8 cellular contexts compared by ENCODE assay signal in genomic region chr5:39578887-39579497, GRCh38.
A peak's percentile ranks its signal among the peaks of the same experiment; 100 is the strongest.
DNase-seq lines count a peak whose midpoint lies in the region; ATAC-seq and TF ChIP-seq lines count a peak whose summit lies in the region.

No MANE protein-coding gene starts in this region.

- H3K4me3 ChIP-seq in PC-9 (no peak overlapping the region), fibroblast of pulmonary artery (replicated peaks; ENCODE audit: low read depth, low read length) (no peak overlapping the region), stomach (no peak overlapping the region)

- H3K9me2 ChIP-seq in PC-9 (ENCODE audit: insufficient read depth), result no peaks in the 10 kb centered on the region

- DNase-seq in NCI-H345 (lab: John Stamatoyannopoulos, UW) (peak; percentile 1), NCI-H345 treated with DMSO at 0.1 percent for 48 hours (lab: John Stamatoyannopoulos, UW; ENCODE audit: unreplicated experiment) (no peak), PC-9 (no peak), fibroblast of pulmonary artery (ENCODE audit: low read depth) (peak; percentile 69), stomach (no peak), HuH-7 (ENCODE audit: low spot score) (no peak)

- H3K9me3 ChIP-seq in PC-9 (ENCODE audit: insufficient read depth, low read depth) (no peaks in the 10 kb centered on the region), stomach (no peaks in the 10 kb centered on the region)

- H3K27me3 ChIP-seq in PC-9 (ENCODE audit: insufficient read depth, low read depth), result no peaks in the 10 kb centered on the region
- no peaks in the 10 kb centered on the region for H3K27me3 ChIP-seq in stomach

- no peak overlapping the region for H2AFZ ChIP-seq in PC-9

- H3K36me3 ChIP-seq in PC-9 (ENCODE audit: low read depth) (no peaks in the 10 kb centered on the region), stomach (no peaks in the 10 kb centered on the region)

- no peak overlapping the region for H3K4me2 ChIP-seq in PC-9

- CTCF ChIA-PET in PC-9 (lab: Charles Lee), result interaction anchor here (0.6 to 0.8 kb wide), 4 partner anchors 132 to 1105 kb away, joined by 3 to 8 read pairs (median 6); no protein-coding TSS in a partner anchor

- POLR2A ChIA-PET in PC-9 (lab: Charles Lee; ENCODE audit: unreplicated experiment), result no interaction called here

- ATAC-seq in HG02970 (IDR thresholded peaks at IDR 0.05; ENCODE audit: low FRiP score, unreplicated experiment) (no peak), GM19351 (IDR thresholded peaks at IDR 0.05; ENCODE audit: unreplicated experiment) (no peak)

- TF ChIP-seq CTCF in PC-9 (conservative IDR thresholded peaks at IDR 0.05), result peak; percentile 92
- TF ChIP-seq CTCF in fibroblast of pulmonary artery (IDR thresholded peaks at IDR 0.05; ENCODE audit: low read length, missing control alignments), result peak; percentile 47
- peak in 5 of 7 experiments; percentile 27 to 74 (median 66) for TF ChIP-seq CTCF in stomach (IDR thresholded peaks at IDR 0.05)

- no peaks in the 10 kb centered on the region for H3K4me1 ChIP-seq in PC-9 (replicated peaks; ENCODE audit: insufficient read depth)
- peaks cover 0 to 16% (median 0%) of the 10 kb centered on the region in 4 donors for H3K4me1 ChIP-seq in stomach

- H4K20me1 ChIP-seq in PC-9 (ENCODE audit: insufficient read depth), result no peaks in the 10 kb centered on the region

- no peak for TF ChIP-seq EP300 in stomach (IDR thresholded peaks at IDR 0.05)

- WGBS in stomach, 5 donors, result 72 to 89% (median 77%) methylated on average over 2 of the region's 2 CpGs

- no peak overlapping the region for H3K27ac ChIP-seq in PC-9
- no peak overlapping the region for H3K27ac ChIP-seq in stomach

- no peaks in the 10 kb centered on the region for H3F3A ChIP-seq in PC-9 (ENCODE audit: insufficient read depth, low read depth)

- no peaks in the 10 kb centered on the region for H3K79me2 ChIP-seq in PC-9 (ENCODE audit: low read depth)

- no TSS peak for BruUV-seq in PC-9 (replicated peaks; lab: Mats Ljungman, UMichigan)

- intact Hi-C loops in PC-9 (cut with micrococcal nuclease; ENCODE audit: unreplicated experiment), result loop anchor here (1.0 to 10.0 kb wide), 8 partner anchors 135 to 1946 kb away; partner anchors contain the start of gene TTC33
- intact Hi-C loops in stomach (cut with DNase I; ENCODE audit: low total_unique reads), result no loop called here

- no peak for TF ChIP-seq POLR2A in stomach (IDR thresholded peaks at IDR 0.05)

Comparison
In these comparisons a context has a peak if more than half of its experiments do, and no peak if none do; other contexts are left out.
1. DNase-seq: peak in NCI-H345 (single experiment) and fibroblast of pulmonary artery (single experiment); none in NCI-H345 treated with DMSO at 0.1 percent for 48 hours (single experiment), PC-9 (0 of 2), stomach (single experiment) and HuH-7 (single experiment).
2. Peak in every context shown above with its lines, with median percentiles within 50 percentile points of each other: CTCF ChIP-seq.